8 cellular contexts compared by ENCODE assay signal in the genomic region with DNA sequence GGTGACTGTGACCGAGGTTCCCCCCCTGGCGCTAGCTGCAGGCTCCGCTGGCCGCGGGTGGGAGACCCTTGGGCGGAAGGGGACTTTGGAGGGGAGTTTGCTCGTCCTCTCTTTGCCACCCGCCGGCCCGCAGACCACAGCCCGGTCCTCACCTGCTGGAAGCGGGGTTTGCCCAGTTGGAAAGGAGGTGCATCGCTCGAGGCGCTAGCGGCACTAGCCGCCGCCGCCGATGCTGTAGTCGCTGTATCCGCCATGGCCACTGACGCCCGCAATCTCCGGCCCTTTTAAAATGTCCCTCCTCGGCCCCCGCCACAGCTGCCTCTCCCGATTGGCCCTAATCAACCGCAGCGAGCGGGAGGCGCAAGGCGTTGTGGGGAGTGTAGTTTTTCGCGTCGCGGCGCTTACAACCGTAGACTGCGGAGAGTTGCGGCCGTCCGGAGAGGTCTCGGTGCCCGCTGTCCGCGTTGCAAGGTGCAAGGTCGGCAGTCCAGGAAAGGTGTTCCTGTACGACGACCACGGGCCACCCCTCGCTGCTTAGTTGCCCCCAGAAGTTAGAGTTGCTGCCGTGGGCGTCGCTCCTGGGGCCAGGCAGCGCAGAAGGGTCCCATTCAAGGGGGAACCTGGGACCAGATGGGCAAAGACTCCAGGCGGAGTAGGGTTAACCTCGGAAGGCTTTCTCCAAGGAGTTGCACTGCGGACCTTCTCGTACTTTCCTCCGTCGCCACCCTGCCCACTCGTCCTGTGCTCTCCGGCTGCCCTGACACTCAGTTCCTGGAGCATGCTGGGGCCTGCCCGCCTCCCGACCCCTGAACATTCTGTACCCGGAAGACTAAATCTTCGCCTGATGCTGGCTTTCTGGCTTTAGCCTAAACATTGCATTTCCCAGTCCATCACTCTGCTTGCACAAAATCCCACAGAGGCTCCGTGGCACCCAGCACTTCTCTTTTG. TPM values are rescaled to one million over a fixed set of nuclear protein-coding genes. Genes with fewer than 3 reads are reported as not detected.
A peak's percentile ranks its signal among the peaks of the same experiment; 100 is the strongest.
DNase-seq lines count a peak whose midpoint lies in the region; TF ChIP-seq lines count a peak whose summit lies in the region.

TSS of gene SFXN5 (minus strand) at position 261 of the 948 bp plus-strand sequence. CDS start at position 254, 7 bp downstream.

- TF ChIP-seq CTCF in HFFc6 (IDR thresholded peaks at IDR 0.05) (peak; percentile 45), SK-N-SH (IDR thresholded peaks at IDR 0.05) (peak; percentile 25), testis (IDR thresholded peaks at IDR 0.05) (peak in 1 of 3 experiments; percentile 15)

- intact Hi-C loops in testis (cut with DNase I; ENCODE audit: low total_unique reads), result no loop called here

- H3K36me3 ChIP-seq in SK-N-SH (replicated peaks in 1 of 2; ENCODE audit: control insufficient read depth in 1 of 2, insufficient read depth in 2 of 2, low read length in 1 of 2), result peaks cover 0 to 3% of the 10 kb centered on the region in 2 experiments
- H3K36me3 ChIP-seq in testis (ENCODE audit: low read depth, missing control alignments), result no peaks in the 10 kb centered on the region

- H3K4me3 ChIP-seq in SK-N-SH (ENCODE audit: low read depth in 2 of 2, low read length in 1 of 2) (peak within 1 kb of the TSS; percentile 92 to 98), testis (peak within 1 kb of the TSS; percentile 77 to 78)

- no peak for TF ChIP-seq EP300 in SK-N-SH (IDR thresholded peaks at IDR 0.05; ENCODE audit: borderline replicate concordance in 1 of 2, low read depth in 1 of 2, low read length in 1 of 2)

- H3K4me1 ChIP-seq in SK-N-SH (ENCODE audit: control insufficient read depth in 1 of 2, insufficient read depth in 2 of 2, low read depth in 1 of 2, low read length in 1 of 2), result peaks cover 3 to 15% of the 10 kb centered on the region in 2 experiments; a peak in 2 of 4 replicates
- H3K4me1 ChIP-seq in testis, result peaks cover 17% of the 10 kb centered on the region

- H3K4me1 Mint-ChIP-seq in HFFc6 (ENCODE audit: low read depth), result peaks cover 41% of the 10 kb centered on the region

- CTCF ChIA-PET in SK-N-SH (lab: Yijun Ruan, JAX), result interaction anchor here (0.6 to 2.9 kb wide), 8 partner anchors 14 to 483 kb away, joined by 3 to 12 read pairs (median 6); no protein-coding TSS in a partner anchor

- no peaks in the 10 kb centered on the region for H3K9me2 ChIP-seq in SK-N-SH

- H3K27ac ChIP-seq in SK-N-SH (ENCODE audit: low read depth in 2 of 2, low read length in 1 of 2) (peak within 1 kb of the TSS; percentile 81 to 88), testis (peak within 1 kb of the TSS; percentile 75 to 94)

- H3K27me3 ChIP-seq in SK-N-SH (ENCODE audit: insufficient read depth), result no peaks in the 10 kb centered on the region
- H3K27me3 ChIP-seq in testis, result no peaks in the 10 kb centered on the region

- DNase-seq in GM04504 (ENCODE audit: low read depth), result peak; percentile 80
- peak; percentile 91 for DNase-seq in HFFc6
- DNase-seq in NCI-H1048 (lab: John Stamatoyannopoulos, UW), result peak; percentile 73
- peak; percentile 91 for DNase-seq in SK-N-SH
- peak; percentile 88 for DNase-seq in activated naive CD4-positive, alpha-beta T cell treated with anti-CD3 and anti-CD28 coated beads, Interleukin-2, amount 50 U/mL, for 16 hours
- DNase-seq in globus pallidus (ENCODE audit: low spot score), result peak; percentile 94
- peak; percentile 90 for DNase-seq in occipital lobe (lab: John Stamatoyannopoulos, UW)
- DNase-seq in testis, result peak; percentile 97

- peaks cover 25% of the 10 kb centered on the region; the same call in 1 of the 2 replicates for H3K36me3 Mint-ChIP-seq in HFFc6 (ENCODE audit: low read depth)

- TF ChIP-seq RAD21 in SK-N-SH (IDR thresholded peaks at IDR 0.05; ENCODE audit: low read length), result no peak

- H3K9me3 Mint-ChIP-seq in HFFc6, result no peaks in the 10 kb centered on the region

- H3K79me2 ChIP-seq in SK-N-SH (ENCODE audit: insufficient read depth), result peaks cover 40% of the 10 kb centered on the region

- H2AFZ ChIP-seq in SK-N-SH (ENCODE audit: low read depth), result peak within 1 kb of the TSS; percentile 89

- no peaks in the 10 kb centered on the region for H3F3A ChIP-seq in SK-N-SH (replicated peaks; ENCODE audit: insufficient read depth)

- WGBS in SK-N-SH (ENCODE audit: low lambda C conversion rate), result 22% methylated on average over 41 of the region's 69 CpGs
- WGBS in testis, 2 donors, result 1 to 2% methylated on average over 31 to 62 of the region's 69 CpGs

- peak within 1 kb of the TSS; percentile 90 for H3K9ac ChIP-seq in SK-N-SH

- H3K4me2 ChIP-seq in SK-N-SH, result peak within 1 kb of the TSS; percentile 99

- POLR2A ChIA-PET in SK-N-SH (lab: Yijun Ruan, JAX), result interaction anchor here (0.6 kb wide), 3 partner anchors 31 to 43 kb away, joined by 3 to 4 read pairs (median 3); no protein-coding TSS in a partner anchor

- H3K27me3 Mint-ChIP-seq in HFFc6 (ENCODE audit: insufficient read depth), result peaks cover 15% of the 10 kb centered on the region

- peak within 1 kb of the TSS; percentile 88 for H3K4me3 Mint-ChIP-seq in HFFc6

- peak; percentile 7 for TF ChIP-seq POLR2A in testis (IDR thresholded peaks at IDR 0.05)

- 0 out of 2 replicates have a peak, but pooled peaks cover under 1% of the 10 kb centered on the region for H4K20me1 ChIP-seq in SK-N-SH (ENCODE audit: insufficient read depth)

- no peaks in the 10 kb centered on the region for H3K9me3 ChIP-seq in SK-N-SH
- H3K9me3 ChIP-seq in testis, result no peaks in the 10 kb centered on the region

- H3K27ac Mint-ChIP-seq in HFFc6, result peak within 1 kb of the TSS; percentile 79

TF ChIP-seq in SK-N-SH, 30 proteins besides CTCF, POLR2A, EP300 and RAD21:
- no peak for TF ChIP-seq NFIC (IDR thresholded peaks at IDR 0.05; ENCODE audit: borderline replicate concordance)
- TF ChIP-seq, protein P1, sequence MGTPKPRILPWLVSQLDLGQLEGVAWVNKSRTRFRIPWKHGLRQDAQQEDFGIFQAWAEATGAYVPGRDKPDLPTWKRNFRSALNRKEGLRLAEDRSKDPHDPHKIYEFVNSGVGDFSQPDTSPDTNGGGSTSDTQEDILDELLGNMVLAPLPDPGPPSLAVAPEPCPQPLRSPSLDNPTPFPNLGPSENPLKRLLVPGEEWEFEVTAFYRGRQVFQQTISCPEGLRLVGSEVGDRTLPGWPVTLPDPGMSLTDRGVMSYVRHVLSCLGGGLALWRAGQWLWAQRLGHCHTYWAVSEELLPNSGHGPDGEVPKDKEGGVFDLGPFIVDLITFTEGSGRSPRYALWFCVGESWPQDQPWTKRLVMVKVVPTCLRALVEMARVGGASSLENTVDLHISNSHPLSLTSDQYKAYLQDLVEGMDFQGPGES (IDR thresholded peaks at IDR 0.05; ENCODE audit: low read depth, low read length), result no peak
- TF ChIP-seq MEF2A (IDR thresholded peaks at IDR 0.05; ENCODE audit: borderline replicate concordance, low read depth), result no peak
- no peak for TF ChIP-seq JUND (IDR thresholded peaks at IDR 0.05)
- 0 out of 2 replicates have a peak, but pooled peaks have one; percentile 7 for TF ChIP-seq GABPA (IDR thresholded peaks at IDR 0.05; ENCODE audit: low read depth)
- no peak for TF ChIP-seq TCF12 (IDR thresholded peaks at IDR 0.05)
- TF ChIP-seq MXI1 (IDR thresholded peaks at IDR 0.05; ENCODE audit: low read depth, low read length), result no peak
- TF ChIP-seq YY1 (IDR thresholded peaks at IDR 0.05; ENCODE audit: low read depth), result peak; percentile 89; the same call in 1 of the 2 replicates
- TF ChIP-seq, protein P2, sequence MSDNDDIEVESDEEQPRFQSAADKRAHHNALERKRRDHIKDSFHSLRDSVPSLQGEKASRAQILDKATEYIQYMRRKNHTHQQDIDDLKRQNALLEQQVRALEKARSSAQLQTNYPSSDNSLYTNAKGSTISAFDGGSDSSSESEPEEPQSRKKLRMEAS (IDR thresholded peaks at IDR 0.05; ENCODE audit: low read depth), result peak; percentile 42; the same call in 1 of the 2 replicates
- no peak for TF ChIP-seq FOSL2 (IDR thresholded peaks at IDR 0.05; ENCODE audit: borderline replicate concordance, low read depth)
- TF ChIP-seq POLR2AphosphoS5 (IDR thresholded peaks at IDR 0.05; ENCODE audit: low read depth, low read length), result peak; percentile 68; the same call in 1 of the 2 replicates
- no peak for TF ChIP-seq NRF1 (IDR thresholded peaks at IDR 0.05; ENCODE audit: low read depth, low read length)
- TF ChIP-seq RXRA (IDR thresholded peaks at IDR 0.05; ENCODE audit: borderline replicate concordance, low read depth), result no peak
- no peak for TF ChIP-seq RCOR1 (IDR thresholded peaks at IDR 0.05; ENCODE audit: low read length)
- no peak for TF ChIP-seq SMC3 (IDR thresholded peaks at IDR 0.05; ENCODE audit: low read depth, low read length)
- TF ChIP-seq GATA2 (CRISPR knock-in tag; IDR thresholded peaks at IDR 0.05), result no peak
- TF ChIP-seq, protein P3, sequence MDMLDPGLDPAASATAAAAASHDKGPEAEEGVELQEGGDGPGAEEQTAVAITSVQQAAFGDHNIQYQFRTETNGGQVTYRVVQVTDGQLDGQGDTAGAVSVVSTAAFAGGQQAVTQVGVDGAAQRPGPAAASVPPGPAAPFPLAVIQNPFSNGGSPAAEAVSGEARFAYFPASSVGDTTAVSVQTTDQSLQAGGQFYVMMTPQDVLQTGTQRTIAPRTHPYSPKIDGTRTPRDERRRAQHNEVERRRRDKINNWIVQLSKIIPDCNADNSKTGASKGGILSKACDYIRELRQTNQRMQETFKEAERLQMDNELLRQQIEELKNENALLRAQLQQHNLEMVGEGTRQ (IDR thresholded peaks at IDR 0.05; ENCODE audit: borderline replicate concordance, low read depth, low read length), result no peak
- peak; percentile 53; the same call in 1 of the 2 replicates for TF ChIP-seq SIN3A (IDR thresholded peaks at IDR 0.05; ENCODE audit: borderline replicate concordance, low read depth, low read length)
- no peak for TF ChIP-seq FOXM1 (IDR thresholded peaks at IDR 0.05; ENCODE audit: low read depth)
- peak; percentile 71 for TF ChIP-seq TAF1 (IDR thresholded peaks at IDR 0.05; ENCODE audit: borderline replicate concordance, low read depth, low read length)

RNA-seq across cellular contexts. Expression of gene SFXN5, which starts in this region (rescaled TPM):
- 10 to 100 TPM; 10.2 to 17.0 (median 14.7) TPM for total RNA-seq in HFFc6 (2021; fragmentation: NEBNext Ultra II Directional; extraction: Animal tissue kit (Norgen Biotek cat#: 25700))
- polyA plus RNA-seq in SK-N-SH (2012; rRNA removed) (9.9 and 11.0 TPM in 2 replicates), testis (ENCODE audit: insufficient read depth, low read depth, low replicate concordance) (24.0 TPM)
- polyA plus RNA-seq in SK-N-SH (2012; cell fraction: cytosol; rRNA removed), result 4.5 and 6.4 TPM in 2 replicates
- 36.2 and 48.1 TPM in 2 replicates for polyA plus RNA-seq in SK-N-SH (2012; cell fraction: nucleus; rRNA removed)
- total RNA-seq in occipital lobe (27.5 TPM), testis (10 to 100 TPM; 25.4 to 32.2 TPM)

Comparison
In these comparisons a context has a peak if more than half of its experiments do, and no peak if none do; other contexts are left out.
1. Peak in every context shown above with its lines: DNase-seq, H3K4me3 ChIP-seq and H3K27ac ChIP-seq.